ENCODE assay signal across 8 cellular contexts in the genomic region with DNA sequence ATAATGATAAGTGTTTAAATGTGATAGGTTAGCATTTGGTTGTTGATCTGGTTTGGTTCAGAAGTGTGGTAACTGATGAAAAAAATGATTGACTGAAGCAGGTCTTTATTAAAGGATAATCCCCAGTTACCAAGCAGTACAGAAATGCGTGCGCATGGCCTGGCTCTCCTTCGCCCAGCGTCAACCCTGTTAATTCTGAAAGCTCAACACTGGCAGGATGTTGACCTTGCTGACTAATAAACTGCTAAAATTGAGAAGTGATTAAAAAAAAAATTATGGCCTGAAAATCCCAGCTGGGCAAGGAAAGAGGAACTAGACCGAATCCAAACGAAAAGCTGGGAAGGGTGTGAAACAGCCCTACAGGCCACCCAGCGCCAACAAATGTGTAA. TPM values are rescaled to one million over a fixed set of nuclear protein-coding genes. Genes with fewer than 3 reads are reported as not detected.
A peak's percentile ranks its signal among the peaks of the same experiment; 100 is the strongest.
DNase-seq lines count a peak whose midpoint lies in the region; ATAC-seq and TF ChIP-seq lines count a peak whose summit lies in the region.

No MANE protein-coding gene starts in this region.

- TF ChIP-seq CTCF in BE2C (IDR thresholded peaks at IDR 0.05; ENCODE audit: low read depth, low read length) = no peak
- no peak for TF ChIP-seq CTCF in brain microvascular endothelial cell (IDR thresholded peaks at IDR 0.05; ENCODE audit: low read depth, low read length, missing control alignments)
- TF ChIP-seq CTCF in lower leg skin (IDR thresholded peaks at IDR 0.05) = no peak
- no peak for TF ChIP-seq CTCF in vagina (IDR thresholded peaks at IDR 0.05)

- DNase-seq in BE2C = no peak
- DNase-seq in HPDE6-E6E7 (ENCODE audit: extremely low spot score) = peak; percentile 12
- DNase-seq in brain microvascular endothelial cell = no peak
- no peak for DNase-seq in lower leg skin (ENCODE audit: low spot score in 2 of 2)
- no peak for DNase-seq in vagina (ENCODE audit: extremely low spot score in 2 of 2)
- no peak for DNase-seq in D341Med (ENCODE audit: low spot score)
- no peak for DNase-seq in stimulated activated CD4-positive, alpha-beta T cell treated with anti-CD3 and anti-CD28 coated beads, Interleukin-2, amount 100 ng/mL, for 24 hours

- peaks cover 19% of the 10 kb centered on the region for H3K27me3 ChIP-seq in BE2C
- H3K27me3 ChIP-seq in brain microvascular endothelial cell (replicated peaks) = no peaks in the 10 kb centered on the region
- H3K27me3 ChIP-seq in vagina = no peaks in the 10 kb centered on the region

- no peaks in the 10 kb centered on the region for H3K4me1 ChIP-seq in BE2C
- H3K4me1 ChIP-seq in vagina = peaks cover 6% of the 10 kb centered on the region

- H3K27ac ChIP-seq in brain microvascular endothelial cell = no peak overlapping the region
- H3K27ac ChIP-seq in vagina = peak overlapping the region; percentile 53

- no peak for TF ChIP-seq POLR2A in lower leg skin (IDR thresholded peaks at IDR 0.05)
- TF ChIP-seq POLR2A in vagina (IDR thresholded peaks at IDR 0.05) = no peak

- intact Hi-C loops in lower leg skin (cut with DNase I; ENCODE audit: low total_unique reads) = no loop called here
- intact Hi-C loops in vagina (cut with DNase I) = no loop called here

- H3K4me3 ChIP-seq in BE2C (ENCODE audit: low read depth, low read length) (peak overlapping the region; percentile 52; the same call in 1 of the 2 replicates), brain microvascular endothelial cell (ENCODE audit: low read depth, low read length) (peak overlapping the region; percentile 80), lower leg skin (ENCODE audit: low read depth, poor library complexity, severe bottlenecking) (peak overlapping the region; percentile 89), vagina (peak overlapping the region; percentile 69 to 71)

- WGBS in lower leg skin, 2 donors = 14 to 21% methylated on average over 7 of the region's 7 CpGs

- H3K36me3 ChIP-seq in BE2C (no peaks in the 10 kb centered on the region), brain microvascular endothelial cell (replicated peaks) (no peaks in the 10 kb centered on the region), vagina (no peaks in the 10 kb centered on the region)

- in situ Hi-C loops in brain microvascular endothelial cell (cut with HindIII; ENCODE audit: low pct_ligation_motif_present, low sequenced_read_pairs) = no loop called here

- ATAC-seq in GM19351 (IDR thresholded peaks at IDR 0.05; ENCODE audit: unreplicated experiment) = peak; percentile 37

- H3K9me3 ChIP-seq in BE2C (no peaks in the 10 kb centered on the region), vagina (no peaks in the 10 kb centered on the region)

RNA-seq across cellular contexts. Expression of a gene that starts 0.8 kb away (rescaled TPM):
- not detected for polyA plus RNA-seq in BE2C (2012; ENCODE audit: insufficient read depth, insufficient read length, low read depth)
- total RNA-seq in lower leg skin (10 to 100 TPM; 13.7 to 23.1 (median 16.8) TPM), vagina (7.4 TPM)
